Comparison of ENCODE assay signal across 8 cellular contexts in genomic region chr6:144725731-144726522, GRCh38.
A peak's percentile ranks its signal among the peaks of the same experiment; 100 is the strongest.
DNase-seq lines count a peak whose midpoint lies in the region; ATAC-seq and TF ChIP-seq lines count a peak whose summit lies in the region.

No MANE protein-coding gene starts in this region.

- ATAC-seq in HG03060 (IDR thresholded peaks at IDR 0.05; ENCODE audit: low read depth, unreplicated experiment): peak; percentile 54

- H3K36me3 ChIP-seq in mammary epithelial cell (ENCODE audit: insufficient read depth, low read length): no peaks in the 10 kb centered on the region

- H3K27me3 Mint-ChIP-seq in MCF 10A (ENCODE audit: insufficient read depth, unreplicated experiment) (no peaks in the 10 kb centered on the region), CD14-positive monocyte (ENCODE audit: low read depth in 3 of 3) (no peaks in the 10 kb centered on the region)
- no peaks in the 10 kb centered on the region for H3K27me3 Mint-ChIP-seq in activated naive CD8-positive, alpha-beta T cell
- H3K27me3 Mint-ChIP-seq in stimulated activated naive CD8-positive, alpha-beta T cell treated with anti-CD3 and anti-CD28 coated beads, Interleukin-15, Interleukin-2, amounts not matched to agents 100 ng/mL and 50 ng/mL, for 24 hours: no peaks in the 10 kb centered on the region
- H3K27me3 Mint-ChIP-seq in activated CD4-positive, alpha-beta memory T cell treated with anti-CD3 and anti-CD28 coated beads for 36 hours: no peaks in the 10 kb centered on the region

- dilution Hi-C loops in mammary epithelial cell (cut with HindIII; ENCODE audit: low sequenced_read_pairs): no loop called here

- H3K27ac Mint-ChIP-seq in MCF 10A (ENCODE audit: low read depth, unreplicated experiment): no peak overlapping the region
- peak overlapping the region; percentile 59 for H3K27ac Mint-ChIP-seq in activated naive CD8-positive, alpha-beta T cell
- H3K27ac Mint-ChIP-seq in stimulated activated naive CD8-positive, alpha-beta T cell treated with anti-CD3 and anti-CD28 coated beads, Interleukin-15, Interleukin-2, amounts not matched to agents 100 ng/mL and 50 ng/mL, for 24 hours: peak overlapping the region; percentile 86
- no peak overlapping the region for H3K27ac Mint-ChIP-seq in CD14-positive monocyte
- no peak overlapping the region for H3K27ac Mint-ChIP-seq in activated CD4-positive, alpha-beta memory T cell treated with anti-CD3 and anti-CD28 coated beads for 36 hours

- no peaks in the 10 kb centered on the region for H3K79me2 ChIP-seq in mammary epithelial cell (ENCODE audit: insufficient read depth, low read length)

- H4K20me1 ChIP-seq in mammary epithelial cell (ENCODE audit: insufficient read depth, low read length): no peaks in the 10 kb centered on the region

- H2AFZ ChIP-seq in mammary epithelial cell (ENCODE audit: low read depth, low read length): no peak overlapping the region

- no peak overlapping the region for H3K4me3 Mint-ChIP-seq in MCF 10A (ENCODE audit: unreplicated experiment)
- peak overlapping the region; percentile 65 for H3K4me3 Mint-ChIP-seq in activated naive CD8-positive, alpha-beta T cell
- H3K4me3 Mint-ChIP-seq in stimulated activated naive CD8-positive, alpha-beta T cell treated with anti-CD3 and anti-CD28 coated beads, Interleukin-15, Interleukin-2, amounts not matched to agents 100 ng/mL and 50 ng/mL, for 24 hours: peak overlapping the region; percentile 33
- H3K4me3 Mint-ChIP-seq in CD14-positive monocyte: no peak overlapping the region
- H3K4me3 Mint-ChIP-seq in activated CD4-positive, alpha-beta memory T cell treated with anti-CD3 and anti-CD28 coated beads for 36 hours: no peak overlapping the region

- CTCF ChIA-PET in mammary epithelial cell (lab: Charles Lee; ENCODE audit: low non-redundant PET) (no interaction called here), MCF 10A (lab: Yijun Ruan, JAX) (no interaction called here)
- CTCF ChIA-PET in activated CD4-positive, alpha-beta memory T cell treated with anti-CD3 and anti-CD28 coated beads for 36 hours (lab: Charles Lee): no interaction called here

- no peak overlapping the region for H3K27ac ChIP-seq in mammary epithelial cell (ENCODE audit: insufficient read depth, low read depth, low read length)

- 44% methylated on average over 8 of the region's 8 CpGs for WGBS in mammary epithelial cell (ENCODE audit: low coverage, missing lambda C conversion rate)

- BruUV-seq in mammary epithelial cell (replicated peaks; lab: Mats Ljungman, UMichigan) (no TSS peak), MCF 10A (replicated peaks; lab: Mats Ljungman, UMichigan) (no TSS peak)

- peak overlapping the region; percentile 30 for H3K4me2 ChIP-seq in mammary epithelial cell (ENCODE audit: insufficient read depth, low read depth, low read length)

- H3K27me3 ChIP-seq in mammary epithelial cell (ENCODE audit: insufficient read depth, low read length): no peaks in the 10 kb centered on the region

- intact Hi-C loops in mammary epithelial cell (cut with micrococcal nuclease) (no loop called here), MCF 10A (cut with micrococcal nuclease) (no loop called here), CD14-positive monocyte (cut with micrococcal nuclease) (no loop called here)
- intact Hi-C loops in activated CD4-positive, alpha-beta memory T cell treated with anti-CD3 and anti-CD28 coated beads for 36 hours (cut with micrococcal nuclease): no loop called here

- TF ChIP-seq CTCF in mammary epithelial cell (conservative IDR thresholded peaks at IDR 0.05 in 1 of 2, IDR thresholded peaks at IDR 0.05 in 1 of 2; ENCODE audit: extremely low read depth in 1 of 2, insufficient read depth in 1 of 2, low read depth in 1 of 2, low read length in 2 of 2) (no peak), MCF 10A (IDR thresholded peaks at IDR 0.05; ENCODE audit: unreplicated experiment) (no peak), CD14-positive monocyte (IDR thresholded peaks at IDR 0.05) (no peak)

- no peak overlapping the region for H3K9ac ChIP-seq in mammary epithelial cell (ENCODE audit: insufficient read depth, low read length)

- H3K4me1 ChIP-seq in mammary epithelial cell (ENCODE audit: insufficient read depth, low read length): peaks cover 13% of the 10 kb centered on the region

- H3K4me1 Mint-ChIP-seq in MCF 10A (ENCODE audit: insufficient read depth, unreplicated experiment) (no peaks in the 10 kb centered on the region), CD14-positive monocyte (peaks cover 20% of the 10 kb centered on the region)
- peaks cover 74% of the 10 kb centered on the region for H3K4me1 Mint-ChIP-seq in activated naive CD8-positive, alpha-beta T cell (ENCODE audit: low read depth)
- H3K4me1 Mint-ChIP-seq in stimulated activated naive CD8-positive, alpha-beta T cell treated with anti-CD3 and anti-CD28 coated beads, Interleukin-15, Interleukin-2, amounts not matched to agents 100 ng/mL and 50 ng/mL, for 24 hours (ENCODE audit: low read depth): peaks cover 81% of the 10 kb centered on the region
- peaks cover 16% of the 10 kb centered on the region for H3K4me1 Mint-ChIP-seq in activated CD4-positive, alpha-beta memory T cell treated with anti-CD3 and anti-CD28 coated beads for 36 hours (ENCODE audit: low read depth)

- no peak overlapping the region for H3K4me3 ChIP-seq in mammary epithelial cell (replicated peaks in 1 of 3; ENCODE audit: insufficient read depth in 1 of 3, low read depth in 2 of 3, low read length in 3 of 3)

- POLR2A ChIA-PET in MCF 10A (lab: Yijun Ruan, JAX): no interaction called here
- POLR2A ChIA-PET in activated CD4-positive, alpha-beta memory T cell treated with anti-CD3 and anti-CD28 coated beads for 36 hours (lab: Charles Lee): no interaction called here

- in situ Hi-C loops in mammary epithelial cell (cut with MboI; ENCODE audit: low sequenced_read_pairs in 2 of 2): no loop called here

- DNase-seq in mammary epithelial cell (peak; percentile 53), MCF 10A (ENCODE audit: unreplicated experiment) (no peak), CD14-positive monocyte (ENCODE audit: low spot score) (no peak), GM03348 (ENCODE audit: low spot score) (no peak)
- no peak for DNase-seq in activated CD4-positive, alpha-beta memory T cell treated with anti-CD3 and anti-CD28 coated beads for 36 hours

- H3K9me3 Mint-ChIP-seq in MCF 10A (ENCODE audit: unreplicated experiment) (no peaks in the 10 kb centered on the region), CD14-positive monocyte (peaks cover 0 to 5% (median 0%) of the 10 kb centered on the region in 7 donors)
- no peaks in the 10 kb centered on the region for H3K9me3 Mint-ChIP-seq in activated naive CD8-positive, alpha-beta T cell (ENCODE audit: low read depth)
- peaks cover 4% of the 10 kb centered on the region for H3K9me3 Mint-ChIP-seq in stimulated activated naive CD8-positive, alpha-beta T cell treated with anti-CD3 and anti-CD28 coated beads, Interleukin-15, Interleukin-2, amounts not matched to agents 100 ng/mL and 50 ng/mL, for 24 hours
- H3K9me3 Mint-ChIP-seq in activated CD4-positive, alpha-beta memory T cell treated with anti-CD3 and anti-CD28 coated beads for 36 hours: no peaks in the 10 kb centered on the region

- H3K9me3 ChIP-seq in mammary epithelial cell (replicated peaks; ENCODE audit: insufficient read depth, low read length): no peaks in the 10 kb centered on the region

- H3K36me3 Mint-ChIP-seq in MCF 10A (ENCODE audit: insufficient read depth, unreplicated experiment) (no peaks in the 10 kb centered on the region), CD14-positive monocyte (peaks cover 39 to 45% of the 10 kb centered on the region in 2 donors)
- H3K36me3 Mint-ChIP-seq in activated naive CD8-positive, alpha-beta T cell: peaks cover 17% of the 10 kb centered on the region
- peaks cover 25% of the 10 kb centered on the region for H3K36me3 Mint-ChIP-seq in stimulated activated naive CD8-positive, alpha-beta T cell treated with anti-CD3 and anti-CD28 coated beads, Interleukin-15, Interleukin-2, amounts not matched to agents 100 ng/mL and 50 ng/mL, for 24 hours (ENCODE audit: low read depth)
- peaks cover 15% of the 10 kb centered on the region for H3K36me3 Mint-ChIP-seq in activated CD4-positive, alpha-beta memory T cell treated with anti-CD3 and anti-CD28 coated beads for 36 hours

Comparison
In these comparisons a context has a peak if more than half of its experiments do, and no peak if none do; other contexts are left out.
1. H3K27ac Mint-ChIP-seq: peak in activated naive CD8-positive, alpha-beta T cell (single experiment) and stimulated activated naive CD8-positive, alpha-beta T cell treated with anti-CD3 and anti-CD28 coated beads, Interleukin-15, Interleukin-2, amounts not matched to agents 100 ng/mL and 50 ng/mL, for 24 hours (single experiment); none in MCF 10A (single experiment), CD14-positive monocyte (0 of 7) and activated CD4-positive, alpha-beta memory T cell treated with anti-CD3 and anti-CD28 coated beads for 36 hours (single experiment).
2. H3K4me3 Mint-ChIP-seq: peak in activated naive CD8-positive, alpha-beta T cell (single experiment) and stimulated activated naive CD8-positive, alpha-beta T cell treated with anti-CD3 and anti-CD28 coated beads, Interleukin-15, Interleukin-2, amounts not matched to agents 100 ng/mL and 50 ng/mL, for 24 hours (single experiment); none in MCF 10A (single experiment), CD14-positive monocyte (0 of 2) and activated CD4-positive, alpha-beta memory T cell treated with anti-CD3 and anti-CD28 coated beads for 36 hours (single experiment).